In genomic region chr6:31979238-31979898, GRCh38 we compare ENCODE assay signal across 25 cellular contexts. TPM values are rescaled to one million over a fixed set of nuclear protein-coding genes. Genes with fewer than 3 reads are reported as not detected.
A peak's percentile ranks its signal among the peaks of the same experiment; 100 is the strongest.
DNase-seq lines count a peak whose midpoint lies in the region; ATAC-seq and TF ChIP-seq lines count a peak whose summit lies in the region.
"Had no signal": no experiment of that assay in that cellular context is flagged by ENCODE, and none has a peak within 500 bp of the region (broad histone marks: within the 10 kb centered on the region; RNA-seq: fewer than 3 reads in every experiment).

No MANE protein-coding gene starts in this region.

- TF ChIP-seq CTCF in DND-41 (IDR thresholded peaks at IDR 0.05; ENCODE audit: borderline replicate concordance, extremely low read depth, low read length, poor library complexity, severe bottlenecking) (no peak), BE2C (IDR thresholded peaks at IDR 0.05; ENCODE audit: low read depth, low read length) (no peak)

- H3K36me3 Mint-ChIP-seq in activated CD4-positive, alpha-beta T cell treated with anti-CD3 and anti-CD28 coated beads, Interleukin-2, amount 10 ng/mL, durations not matched to agents 24 days and 14 days (ENCODE audit: low read depth), result peaks cover 6% of the 10 kb centered on the region
- H3K36me3 Mint-ChIP-seq in activated T-helper 1 cell treated with anti-CD3 and anti-CD28 coated beads, Interleukin-12 subunit alpha, Interleukin-12 subunit beta, Interleukin-2, Interleukin-4 antibody, amounts not matched to agents 30 ng/mL and 10 ng/mL and 1 ng/mL, durations not matched to agents 14 hours and 24 hours and 36 hours (ENCODE audit: low read depth), result peaks cover 4% of the 10 kb centered on the region
- H3K36me3 Mint-ChIP-seq in naive thymus-derived CD8-positive, alpha-beta T cell, result peaks cover 0 to 6% (median 0%) of the 10 kb centered on the region in 3 donors

- POLR2A ChIA-PET in naive thymus-derived CD8-positive, alpha-beta T cell (lab: Charles Lee), result interaction anchor here (0.6 to 0.9 kb wide), 2 partner anchors 82 to 773 kb away, joined by 4 read pairs; partner anchors contain the start of gene EHMT2

- H3K27ac ChIP-seq in DND-41 (ENCODE audit: low read length), result no peak overlapping the region
- H3K27ac ChIP-seq: BLaER1, PC-9, prostate gland, suprapubic skin had no signal

- intact Hi-C loops in activated CD4-positive, alpha-beta T cell treated with anti-CD3 and anti-CD28 coated beads, Interleukin-2, amount 10 ng/mL, durations not matched to agents 24 days and 14 days (cut with micrococcal nuclease), result loop anchor here (10.0 kb wide), 1 partner anchor 1425 kb away; the partner anchor contains the start of genes GNL1 and PRR3
- intact Hi-C loops in activated T-helper 1 cell treated with anti-CD3 and anti-CD28 coated beads, Interleukin-12 subunit alpha, Interleukin-12 subunit beta, Interleukin-2, Interleukin-4 antibody, amounts not matched to agents 30 ng/mL and 10 ng/mL and 1 ng/mL, durations not matched to agents 14 hours and 24 hours and 36 hours (cut with micrococcal nuclease), result loop anchor here (10.0 kb wide), 1 partner anchor 1295 kb away; the partner anchor contains the start of genes B3GALT4, RPS18 and VPS52

- ATAC-seq in DND-41 (ENCODE audit: insufficient read depth, low read depth) (0 out of 3 replicates have a peak, but pooled peaks have one; percentile 14), HG03139 (IDR thresholded peaks at IDR 0.05; ENCODE audit: unreplicated experiment) (no peak)
- ATAC-seq in naive thymus-derived CD8-positive, alpha-beta T cell, result peak in 1 of 2 donors; percentile 48

- no peak overlapping the region for H3K4me2 ChIP-seq in DND-41 (ENCODE audit: insufficient read depth, low read length)
- H3K4me2 ChIP-seq: BLaER1, PC-9 had no signal

- H3K79me2 ChIP-seq in DND-41 (ENCODE audit: insufficient read depth, low read length), result no peaks in the 10 kb centered on the region

- H3K4me1 ChIP-seq in DND-41 (ENCODE audit: insufficient read depth, low read length) (no peaks in the 10 kb centered on the region), BE2C (no peaks in the 10 kb centered on the region)
- H3K4me1 ChIP-seq: BLaER1, prostate gland, suprapubic skin had no signal

- no peak overlapping the region for H3K9ac ChIP-seq in DND-41 (ENCODE audit: low read depth, low read length)
- H3K9ac ChIP-seq: BLaER1 had no signal

- H3K27me3 ChIP-seq in DND-41 (ENCODE audit: insufficient read depth, low read length, poor library complexity), result no peaks in the 10 kb centered on the region
- H3K27me3 ChIP-seq in BE2C, result no peaks in the 10 kb centered on the region
- H3K27me3 ChIP-seq: BLaER1, suprapubic skin had no signal

- H3K4me3 Mint-ChIP-seq in activated CD4-positive, alpha-beta T cell treated with anti-CD3 and anti-CD28 coated beads, Interleukin-2, amount 10 ng/mL, durations not matched to agents 24 days and 14 days, result no peak overlapping the region
- no peak overlapping the region for H3K4me3 Mint-ChIP-seq in activated T-helper 1 cell treated with anti-CD3 and anti-CD28 coated beads, Interleukin-12 subunit alpha, Interleukin-12 subunit beta, Interleukin-2, Interleukin-4 antibody, amounts not matched to agents 30 ng/mL and 10 ng/mL and 1 ng/mL, durations not matched to agents 14 hours and 24 hours and 36 hours
- H3K4me3 Mint-ChIP-seq in naive thymus-derived CD8-positive, alpha-beta T cell, result peak overlapping the region in 5 of 10 donors; percentile 4 to 56 (median 43)
- H3K4me3 Mint-ChIP-seq: memory B cell, nephron progenitor cell had no signal

- H3K36me3 ChIP-seq in DND-41 (ENCODE audit: insufficient read depth, low read length), result peaks cover 9% of the 10 kb centered on the region
- no peaks in the 10 kb centered on the region; the same call in 1 of the 2 replicates for H3K36me3 ChIP-seq in BE2C
- H3K36me3 ChIP-seq: prostate gland had no signal

- no peaks in the 10 kb centered on the region for H3K9me3 Mint-ChIP-seq in activated CD4-positive, alpha-beta T cell treated with anti-CD3 and anti-CD28 coated beads, Interleukin-2, amount 10 ng/mL, durations not matched to agents 24 days and 14 days
- no peaks in the 10 kb centered on the region for H3K9me3 Mint-ChIP-seq in activated T-helper 1 cell treated with anti-CD3 and anti-CD28 coated beads, Interleukin-12 subunit alpha, Interleukin-12 subunit beta, Interleukin-2, Interleukin-4 antibody, amounts not matched to agents 30 ng/mL and 10 ng/mL and 1 ng/mL, durations not matched to agents 14 hours and 24 hours and 36 hours
- H3K9me3 Mint-ChIP-seq in naive thymus-derived CD8-positive, alpha-beta T cell, result no peaks in the 10 kb centered on the region
- H3K9me3 Mint-ChIP-seq: memory B cell had no signal

- no peaks in the 10 kb centered on the region for H3K9me3 ChIP-seq in DND-41 (ENCODE audit: insufficient read depth, low read length, severe bottlenecking)
- H3K9me3 ChIP-seq in BE2C, result no peaks in the 10 kb centered on the region
- H3K9me3 ChIP-seq: prostate gland, suprapubic skin had no signal

- H3K4me1 Mint-ChIP-seq in activated CD4-positive, alpha-beta T cell treated with anti-CD3 and anti-CD28 coated beads, Interleukin-2, amount 10 ng/mL, durations not matched to agents 24 days and 14 days, result peaks cover 7% of the 10 kb centered on the region
- H3K4me1 Mint-ChIP-seq in activated T-helper 1 cell treated with anti-CD3 and anti-CD28 coated beads, Interleukin-12 subunit alpha, Interleukin-12 subunit beta, Interleukin-2, Interleukin-4 antibody, amounts not matched to agents 30 ng/mL and 10 ng/mL and 1 ng/mL, durations not matched to agents 14 hours and 24 hours and 36 hours (ENCODE audit: low read depth), result peaks cover 3% of the 10 kb centered on the region
- peaks cover 5 to 23% (median 14%) of the 10 kb centered on the region in 4 donors for H3K4me1 Mint-ChIP-seq in naive thymus-derived CD8-positive, alpha-beta T cell
- H3K4me1 Mint-ChIP-seq: nephron progenitor cell had no signal

- H2AFZ ChIP-seq in DND-41 (ENCODE audit: low read depth, low read length), result no peak overlapping the region
- H2AFZ ChIP-seq: PC-9 had no signal

- no peaks in the 10 kb centered on the region for H4K20me1 ChIP-seq in DND-41 (ENCODE audit: insufficient read depth, low read length)
- H4K20me1 ChIP-seq: BLaER1 had no signal

- DNase-seq in activated CD4-positive, alpha-beta T cell treated with anti-CD3 and anti-CD28 coated beads, Interleukin-2, amount 10 ng/mL, durations not matched to agents 24 days and 14 days, result no peak
- no peak for DNase-seq in activated CD4-positive, alpha-beta T cell treated with anti-CD3 and anti-CD28 coated beads for 48 hours
- DNase-seq in DND-41 (no peak), amniotic stem cell (lab: John Stamatoyannopoulos, UW) (no peak), BE2C (no peak)
- DNase-seq in activated T-helper 1 cell treated with anti-CD3 and anti-CD28 coated beads, Interleukin-12 subunit alpha, Interleukin-12 subunit beta, Interleukin-2, Interleukin-4 antibody, amounts not matched to agents 30 ng/mL and 10 ng/mL and 1 ng/mL, durations not matched to agents 14 hours and 24 hours and 36 hours (ENCODE audit: low spot score), result no peak
- peak in 1 of 10 donors; percentile 9 for DNase-seq in naive thymus-derived CD8-positive, alpha-beta T cell
- DNase-seq: activated CD4-positive, alpha-beta T cell treated with anti-CD3 and anti-CD28 coated beads for 4 hours; hippocampal formation; islet precursor cell; NCI-H1436; NCI-H2171 treated with DMSO at 0.1 percent for 48 hours; NCI-H774; nephron progenitor cell; PC-9; small intestine; stimulated activated CD4-positive, alpha-beta T cell treated with anti-CD3 and anti-CD28 coated beads, Interleukin-4, amount 100 ng/mL, for 4 hours; T1000 had no signal

- no peaks in the 10 kb centered on the region for H3K27me3 Mint-ChIP-seq in activated CD4-positive, alpha-beta T cell treated with anti-CD3 and anti-CD28 coated beads, Interleukin-2, amount 10 ng/mL, durations not matched to agents 24 days and 14 days
- H3K27me3 Mint-ChIP-seq in activated T-helper 1 cell treated with anti-CD3 and anti-CD28 coated beads, Interleukin-12 subunit alpha, Interleukin-12 subunit beta, Interleukin-2, Interleukin-4 antibody, amounts not matched to agents 30 ng/mL and 10 ng/mL and 1 ng/mL, durations not matched to agents 14 hours and 24 hours and 36 hours (ENCODE audit: insufficient read depth), result no peaks in the 10 kb centered on the region
- no peaks in the 10 kb centered on the region for H3K27me3 Mint-ChIP-seq in naive thymus-derived CD8-positive, alpha-beta T cell
- H3K27me3 Mint-ChIP-seq: memory B cell had no signal

- H3K4me3 ChIP-seq in DND-41 (ENCODE audit: low read depth in 1 of 2, low read length in 2 of 2) (no peak overlapping the region), BE2C (ENCODE audit: low read depth, low read length) (no peak overlapping the region)
- H3K4me3 ChIP-seq: BLaER1, PC-9, prostate gland, suprapubic skin had no signal

- H3K27ac Mint-ChIP-seq in activated CD4-positive, alpha-beta T cell treated with anti-CD3 and anti-CD28 coated beads, Interleukin-2, amount 10 ng/mL, durations not matched to agents 24 days and 14 days, result peak overlapping the region; percentile 43
- H3K27ac Mint-ChIP-seq in activated T-helper 1 cell treated with anti-CD3 and anti-CD28 coated beads, Interleukin-12 subunit alpha, Interleukin-12 subunit beta, Interleukin-2, Interleukin-4 antibody, amounts not matched to agents 30 ng/mL and 10 ng/mL and 1 ng/mL, durations not matched to agents 14 hours and 24 hours and 36 hours, result peak overlapping the region; percentile 65
- H3K27ac Mint-ChIP-seq in naive thymus-derived CD8-positive, alpha-beta T cell, result peak overlapping the region; percentile 23 to 95 (median 88)
- H3K27ac Mint-ChIP-seq: nephron progenitor cell had no signal

RNA-seq across cellular contexts. Expression of gene C4A, which starts 2.5 kb away (rescaled TPM):
- total RNA-seq in activated CD4-positive, alpha-beta T cell treated with anti-CD3 and anti-CD28 coated beads, Interleukin-2, amount 10 ng/mL, durations not matched to agents 24 days and 14 days, result 2.7 and 3.3 TPM in 2 replicates
- total RNA-seq in activated T-helper 1 cell treated with anti-CD3 and anti-CD28 coated beads, Interleukin-12 subunit alpha, Interleukin-12 subunit beta, Interleukin-2, Interleukin-4 antibody, amounts not matched to agents 30 ng/mL and 10 ng/mL and 1 ng/mL, durations not matched to agents 14 hours and 24 hours and 36 hours, result 4.0 and 4.1 TPM in 2 replicates
- 1 to 10 TPM; 5.9 to 6.0 TPM for total RNA-seq in naive thymus-derived CD8-positive, alpha-beta T cell
- polyA plus RNA-seq in naive thymus-derived CD8-positive, alpha-beta T cell, result under 1 TPM in 1 of 3 donors, not detected in 2; 0.81 TPM
- 3.4 TPM for polyA plus RNA-seq in BE2C (2012; ENCODE audit: insufficient read depth, insufficient read length, low read depth)
- total RNA-seq: HT1080 had no signal

RNA-seq across cellular contexts. Expression of gene DXO, which starts 7.4 kb away (rescaled TPM):
- 13.2 and 14.1 TPM in 2 replicates for total RNA-seq in activated CD4-positive, alpha-beta T cell treated with anti-CD3 and anti-CD28 coated beads, Interleukin-2, amount 10 ng/mL, durations not matched to agents 24 days and 14 days
- 14.1 and 15.2 TPM in 2 replicates for total RNA-seq in activated T-helper 1 cell treated with anti-CD3 and anti-CD28 coated beads, Interleukin-12 subunit alpha, Interleukin-12 subunit beta, Interleukin-2, Interleukin-4 antibody, amounts not matched to agents 30 ng/mL and 10 ng/mL and 1 ng/mL, durations not matched to agents 14 hours and 24 hours and 36 hours
- 10 to 100 TPM; 36.4 to 41.0 TPM for total RNA-seq in naive thymus-derived CD8-positive, alpha-beta T cell
- 10 to 100 TPM; 12.5 to 16.4 (median 14.5) TPM for polyA plus RNA-seq in naive thymus-derived CD8-positive, alpha-beta T cell
- 42.4 TPM for polyA plus RNA-seq in BE2C (2012; ENCODE audit: insufficient read depth, insufficient read length, low read depth)

RNA-seq across cellular contexts. Expression of gene SKIC2, which starts 20.4 kb away (rescaled TPM):
- 92.8 and 93.7 TPM in 2 replicates for total RNA-seq in activated CD4-positive, alpha-beta T cell treated with anti-CD3 and anti-CD28 coated beads, Interleukin-2, amount 10 ng/mL, durations not matched to agents 24 days and 14 days
- 85.8 and 101 TPM in 2 replicates for total RNA-seq in activated T-helper 1 cell treated with anti-CD3 and anti-CD28 coated beads, Interleukin-12 subunit alpha, Interleukin-12 subunit beta, Interleukin-2, Interleukin-4 antibody, amounts not matched to agents 30 ng/mL and 10 ng/mL and 1 ng/mL, durations not matched to agents 14 hours and 24 hours and 36 hours
- total RNA-seq in naive thymus-derived CD8-positive, alpha-beta T cell, result 100 to 1,000 TPM; 130 to 141 TPM
- polyA plus RNA-seq in naive thymus-derived CD8-positive, alpha-beta T cell, result 10 to 100 TPM; 18.1 to 19.9 (median 19.4) TPM
- polyA plus RNA-seq in BE2C (2012; ENCODE audit: insufficient read depth, insufficient read length, low read depth), result 118 TPM

RNA-seq across cellular contexts. Expression of gene NELFE, which starts 20.6 kb away (rescaled TPM):
- total RNA-seq in activated CD4-positive, alpha-beta T cell treated with anti-CD3 and anti-CD28 coated beads, Interleukin-2, amount 10 ng/mL, durations not matched to agents 24 days and 14 days, result 85.8 and 88.5 TPM in 2 replicates
- total RNA-seq in activated T-helper 1 cell treated with anti-CD3 and anti-CD28 coated beads, Interleukin-12 subunit alpha, Interleukin-12 subunit beta, Interleukin-2, Interleukin-4 antibody, amounts not matched to agents 30 ng/mL and 10 ng/mL and 1 ng/mL, durations not matched to agents 14 hours and 24 hours and 36 hours, result 92.3 and 97.7 TPM in 2 replicates
- 10 to 100 TPM; 41.7 to 45.1 TPM for total RNA-seq in naive thymus-derived CD8-positive, alpha-beta T cell
- 10 to 100 TPM; 55.9 to 68.6 (median 66.4) TPM for polyA plus RNA-seq in naive thymus-derived CD8-positive, alpha-beta T cell
- 185 TPM for polyA plus RNA-seq in BE2C (2012; ENCODE audit: insufficient read depth, insufficient read length, low read depth)

RNA-seq across cellular contexts. Expression of gene CFB, which starts 33.5 kb away (rescaled TPM):
- 0.17 TPM in 1 of 2 replicates, not detected in the other for total RNA-seq in activated CD4-positive, alpha-beta T cell treated with anti-CD3 and anti-CD28 coated beads, Interleukin-2, amount 10 ng/mL, durations not matched to agents 24 days and 14 days
- total RNA-seq in activated T-helper 1 cell treated with anti-CD3 and anti-CD28 coated beads, Interleukin-12 subunit alpha, Interleukin-12 subunit beta, Interleukin-2, Interleukin-4 antibody, amounts not matched to agents 30 ng/mL and 10 ng/mL and 1 ng/mL, durations not matched to agents 14 hours and 24 hours and 36 hours, result 0.21 TPM in 1 of 2 replicates, not detected in the other
- total RNA-seq in naive thymus-derived CD8-positive, alpha-beta T cell, result 1 to 10 TPM; 1.0 to 1.4 TPM
- polyA plus RNA-seq in naive thymus-derived CD8-positive, alpha-beta T cell, result under 1 TPM in 2 of 3 donors, not detected in 1; 0.22 to 0.61 TPM
- 0.71 TPM for polyA plus RNA-seq in BE2C (2012; ENCODE audit: insufficient read depth, insufficient read length, low read depth)
- total RNA-seq: HT1080, SK-MEL-5 had no signal
